Comparison of ENCODE assay signal across 17 cellular contexts in the genomic region with DNA sequence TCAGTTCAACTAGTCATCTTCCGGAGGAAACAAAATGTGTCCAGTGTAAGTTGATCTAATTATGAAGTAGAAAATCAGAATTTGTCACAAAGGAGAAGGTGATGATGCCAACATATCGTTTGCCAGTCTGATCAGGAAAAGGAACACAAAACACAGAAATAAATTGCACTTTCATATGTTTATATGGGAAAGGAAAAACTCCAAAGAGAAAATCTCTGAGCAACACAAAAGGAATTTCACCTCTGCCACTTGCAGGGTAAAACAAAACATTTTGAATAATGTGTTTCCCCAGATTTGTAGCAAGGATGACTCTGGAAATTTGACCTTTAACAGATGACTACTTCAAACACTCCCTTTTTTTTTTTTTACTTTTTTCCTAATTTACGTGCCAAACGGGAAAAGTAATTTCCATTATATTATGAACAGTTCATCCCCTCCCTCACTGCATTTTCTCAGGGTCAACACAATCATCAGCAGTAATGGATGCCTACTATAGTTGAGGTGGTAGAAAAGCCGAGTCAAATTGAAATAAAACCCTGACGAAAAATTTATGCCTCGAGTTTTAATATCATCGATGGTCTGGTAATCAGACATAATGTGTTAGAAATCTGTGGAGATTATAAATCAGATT. TPM values are rescaled to one million over a fixed set of nuclear protein-coding genes. Genes with fewer than 3 reads are reported as not detected.
DNase-seq lines count a peak whose midpoint lies in the region; ATAC-seq and TF ChIP-seq lines count a peak whose summit lies in the region.
"Had no signal": no experiment of that assay in that cellular context is flagged by ENCODE, and none has a peak within 500 bp of the region (broad histone marks: within the 10 kb centered on the region; RNA-seq: fewer than 3 reads in every experiment).

No MANE protein-coding gene starts in this region.

- H3K9me3 Mint-ChIP-seq in activated T-cell treated with anti-CD3 and anti-CD28 coated beads, Interleukin-2, amount 50 U/mL, for 4 hours: peaks cover 3% of the 10 kb centered on the region

- 57 to 60% methylated on average over 8 of the region's 8 CpGs for WGBS in thyroid gland, 2 donors

- H3K4me3 ChIP-seq in HUES48 (ENCODE audit: low read depth, low read length) (no peak overlapping the region), kidney epithelial cell (ENCODE audit: low read depth, low read length) (no peak overlapping the region), thyroid gland (replicated peaks in 1 of 3) (no peak overlapping the region)
- H3K4me3 ChIP-seq: coronary artery, MG63, SK-N-MC had no signal

- H3K27me3 ChIP-seq in HUES48 (ENCODE audit: control insufficient read depth, insufficient read depth, low read length) (no peaks in the 10 kb centered on the region), kidney epithelial cell (ENCODE audit: control insufficient read depth, insufficient read depth, low read length) (no peaks in the 10 kb centered on the region), thyroid gland (no peaks in the 10 kb centered on the region)
- H3K27me3 ChIP-seq: MG63 had no signal

- no peak overlapping the region for H3K4me3 Mint-ChIP-seq in activated T-cell treated with anti-CD3 and anti-CD28 coated beads, Interleukin-2, amount 50 U/mL, for 4 hours
- H3K4me3 Mint-ChIP-seq: CD4-positive, CD25-positive, alpha-beta regulatory T cell; natural killer cell had no signal

- no peak for TF ChIP-seq CTCF in kidney epithelial cell (IDR thresholded peaks at IDR 0.05; ENCODE audit: insufficient read depth, low read length, poor library complexity, severe bottlenecking)
- no peak for TF ChIP-seq CTCF in thyroid gland (IDR thresholded peaks at IDR 0.05)

- no peak for ATAC-seq in activated T-cell treated with anti-CD3 and anti-CD28 coated beads, Interleukin-2, amount 50 U/mL, for 4 hours
- ATAC-seq: activated naive CD4-positive, alpha-beta T cell treated with anti-CD3 and anti-CD28 coated beads, Interleukin-2, amount 50 U/mL, for 72 hours; left cardiac atrium; natural killer cell had no signal

- no peaks in the 10 kb centered on the region for H3K27me3 Mint-ChIP-seq in activated T-cell treated with anti-CD3 and anti-CD28 coated beads, Interleukin-2, amount 50 U/mL, for 4 hours (ENCODE audit: low read depth)
- H3K27me3 Mint-ChIP-seq: CD4-positive, CD25-positive, alpha-beta regulatory T cell had no signal

- no peak overlapping the region for H3K9ac ChIP-seq in HUES48 (ENCODE audit: low read depth, low read length)

- H3K27ac ChIP-seq in HUES48 (ENCODE audit: low read depth, low read length) (peak overlapping the region; percentile 44), thyroid gland (peak overlapping the region; percentile 57 to 80 (median 62))
- H3K27ac ChIP-seq: coronary artery, SK-N-MC, WERI-Rb-1 had no signal

- H3K4me1 Mint-ChIP-seq in activated T-cell treated with anti-CD3 and anti-CD28 coated beads, Interleukin-2, amount 50 U/mL, for 4 hours (ENCODE audit: low read depth): no peaks in the 10 kb centered on the region
- H3K4me1 Mint-ChIP-seq: CD4-positive, CD25-positive, alpha-beta regulatory T cell; natural killer cell had no signal

- no peaks in the 10 kb centered on the region for H3K36me3 Mint-ChIP-seq in activated T-cell treated with anti-CD3 and anti-CD28 coated beads, Interleukin-2, amount 50 U/mL, for 4 hours (ENCODE audit: insufficient read depth)
- H3K36me3 Mint-ChIP-seq: activated naive CD4-positive, alpha-beta T cell treated with anti-CD3 and anti-CD28 coated beads, Interleukin-2, amount 50 U/mL, for 72 hours; CD4-positive, CD25-positive, alpha-beta regulatory T cell; natural killer cell had no signal

- peak; percentile 55 for DNase-seq in astrocyte of the hippocampus (ENCODE audit: low read depth, low spot score)
- peak; percentile 9 for DNase-seq in kidney epithelial cell (ENCODE audit: low read depth)
- no peak for DNase-seq in thyroid gland
- no peak for DNase-seq in activated T-cell treated with anti-CD3 and anti-CD28 coated beads, Interleukin-2, amount 50 U/mL, for 4 hours
- no peak for DNase-seq in NCI-H82 treated with DMSO at 0.1 percent for 48 hours (lab: John Stamatoyannopoulos, UW; ENCODE audit: unreplicated experiment)
- DNase-seq in erythroblast (lab: John Stamatoyannopoulos, UW): no peak
- DNase-seq: activated CD8-positive, alpha-beta memory T cell treated with anti-CD3 and anti-CD28 coated beads, Interleukin-2, amount 50 U/mL, for 4 hours; CD4-positive, CD25-positive, alpha-beta regulatory T cell; GOT3; left cardiac atrium; MG63; natural killer cell; WERI-Rb-1 had no signal

- TF ChIP-seq POLR2A in thyroid gland (IDR thresholded peaks at IDR 0.05) (no peak), erythroblast (IDR thresholded peaks at IDR 0.05; ENCODE audit: low read length) (no peak)

- H3K36me3 ChIP-seq in HUES48 (ENCODE audit: control insufficient read depth, insufficient read depth, low read length) (no peaks in the 10 kb centered on the region), kidney epithelial cell (ENCODE audit: control insufficient read depth, insufficient read depth, low read length) (no peaks in the 10 kb centered on the region), thyroid gland (no peaks in the 10 kb centered on the region)
- H3K36me3 ChIP-seq: MG63, WERI-Rb-1 had no signal

- H3K9me3 ChIP-seq in HUES48 (ENCODE audit: control insufficient read depth, insufficient read depth, low read length) (no peaks in the 10 kb centered on the region), thyroid gland (no peaks in the 10 kb centered on the region)
- H3K9me3 ChIP-seq: MG63 had no signal

- peaks cover 19% of the 10 kb centered on the region; the same call in 1 of the 2 replicates for H3K4me1 ChIP-seq in HUES48 (ENCODE audit: control insufficient read depth, insufficient read depth, low read length)
- H3K4me1 ChIP-seq in thyroid gland: peaks cover 31 to 43% of the 10 kb centered on the region in 2 donors

- intact Hi-C loops in thyroid gland (cut with DNase I): no loop called here

RNA-seq across cellular contexts. Expression of a gene that starts 25.6 kb away (rescaled TPM):
- not detected in 2 replicates for total RNA-seq in kidney epithelial cell
- 100 to 1,000 TPM in 1 of 4 donors, 10 to 100 TPM in 3; 45.1 to 113 (median 63.2) TPM for total RNA-seq in thyroid gland
- not detected for total RNA-seq in activated T-cell treated with anti-CD3 and anti-CD28 coated beads, Interleukin-2, amount 50 U/mL, for 4 hours
- total RNA-seq: activated naive CD4-positive, alpha-beta T cell treated with anti-CD3 and anti-CD28 coated beads, Interleukin-2, amount 50 U/mL, for 72 hours; CD4-positive, CD25-positive, alpha-beta regulatory T cell; natural killer cell had no signal

Comparison
In these comparisons a context has a peak if more than half of its experiments do, and no peak if none do; other contexts are left out.
1. DNase-seq: peak in astrocyte of the hippocampus (single experiment) and kidney epithelial cell (single experiment); none in thyroid gland (0 of 2), activated T-cell treated with anti-CD3 and anti-CD28 coated beads, Interleukin-2, amount 50 U/mL, for 4 hours (single experiment), NCI-H82 treated with DMSO at 0.1 percent for 48 hours (single experiment) and erythroblast (0 of 2).
2. RNA of a gene that starts 25.6 kb away (total RNA-seq): 45.1 to 113 TPM in thyroid gland; not detected in kidney epithelial cell and not detected in activated T-cell treated with anti-CD3 and anti-CD28 coated beads, Interleukin-2, amount 50 U/mL, for 4 hours; every median in the first group is over 10 times any median in the second.